In the genomic region with DNA sequence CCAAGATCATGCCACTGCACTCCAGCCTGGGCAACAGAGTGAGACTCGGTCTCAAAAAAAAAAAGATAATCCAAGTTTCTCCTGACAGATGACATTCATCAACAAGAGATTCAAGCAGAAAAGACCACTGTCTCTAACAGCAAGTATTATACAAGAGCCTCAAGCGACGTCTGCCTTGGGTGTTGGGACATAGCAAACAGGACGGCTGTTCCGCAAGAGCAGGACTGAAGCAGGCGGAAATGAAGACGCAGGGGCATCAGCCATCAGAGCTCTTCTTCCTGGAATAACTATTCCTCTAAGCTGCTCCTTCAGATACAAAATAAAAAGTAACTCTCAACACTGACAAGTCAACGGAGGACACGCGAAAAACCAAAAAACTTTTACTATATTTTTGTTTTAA, we compare ENCODE assay signal across 1 cellular context.
TF ChIP-seq lines count a peak whose summit lies in the region.

No MANE protein-coding gene starts in this region.

TF ChIP-seq in GM12878, 131 proteins besides CTCF, POLR2A, EP300 and RAD21:
- TF ChIP-seq TBL1XR1 (IDR thresholded peaks at IDR 0.05; ENCODE audit: low read depth, low read length) (no peak), CHD2 (IDR thresholded peaks at IDR 0.05; ENCODE audit: borderline replicate concordance, low read depth, low read length) (no peak), SPI1 (IDR thresholded peaks at IDR 0.05; ENCODE audit: borderline replicate concordance, insufficient read depth, low read depth, low read length) (no peak), KDM1A (IDR thresholded peaks at IDR 0.05; ENCODE audit: borderline replicate concordance) (no peak), BACH1 (IDR thresholded peaks at IDR 0.05; ENCODE audit: borderline replicate concordance) (no peak), CBX5 (IDR thresholded peaks at IDR 0.05; ENCODE audit: low read depth) (no peak), ZNF274 (IDR thresholded peaks at IDR 0.05; ENCODE audit: insufficient read depth, insufficient read length) (no peak), SREBF1 (IDR thresholded peaks at IDR 0.05; ENCODE audit: low read length) (no peak), NR2F1 (conservative IDR thresholded peaks at IDR 0.05) (no peak), ZNF24 (IDR thresholded peaks at IDR 0.05) (no peak), CHD4 (IDR thresholded peaks at IDR 0.05) (no peak), SRF (IDR thresholded peaks at IDR 0.05; ENCODE audit: low read depth in 2 of 2, low read length in 2 of 2) (no peak), MTA3 (IDR thresholded peaks at IDR 0.05; ENCODE audit: borderline replicate concordance, low read length) (no peak), CBFB (IDR thresholded peaks at IDR 0.05; ENCODE audit: low read depth) (no peak), IRF4 (IDR thresholded peaks at IDR 0.05; ENCODE audit: low read depth, low read length) (no peak)
- TF ChIP-seq, protein P1, sequence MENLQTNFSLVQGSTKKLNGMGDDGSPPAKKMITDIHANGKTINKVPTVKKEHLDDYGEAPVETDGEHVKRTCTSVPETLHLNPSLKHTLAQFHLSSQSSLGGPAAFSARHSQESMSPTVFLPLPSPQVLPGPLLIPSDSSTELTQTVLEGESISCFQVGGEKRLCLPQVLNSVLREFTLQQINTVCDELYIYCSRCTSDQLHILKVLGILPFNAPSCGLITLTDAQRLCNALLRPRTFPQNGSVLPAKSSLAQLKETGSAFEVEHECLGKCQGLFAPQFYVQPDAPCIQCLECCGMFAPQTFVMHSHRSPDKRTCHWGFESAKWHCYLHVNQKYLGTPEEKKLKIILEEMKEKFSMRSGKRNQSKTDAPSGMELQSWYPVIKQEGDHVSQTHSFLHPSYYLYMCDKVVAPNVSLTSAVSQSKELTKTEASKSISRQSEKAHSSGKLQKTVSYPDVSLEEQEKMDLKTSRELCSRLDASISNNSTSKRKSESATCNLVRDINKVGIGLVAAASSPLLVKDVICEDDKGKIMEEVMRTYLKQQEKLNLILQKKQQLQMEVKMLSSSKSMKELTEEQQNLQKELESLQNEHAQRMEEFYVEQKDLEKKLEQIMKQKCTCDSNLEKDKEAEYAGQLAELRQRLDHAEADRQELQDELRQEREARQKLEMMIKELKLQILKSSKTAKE (IDR thresholded peaks at IDR 0.05; ENCODE audit: low read depth, poor library complexity, severe bottlenecking): no peak
